27 cellular contexts compared by ENCODE assay signal in genomic region chr18:1619507-1619906, GRCh38.
"Had no signal": no experiment of that assay in that cellular context is flagged by ENCODE, and none has a peak within 500 bp of the region (broad histone marks: within the 10 kb centered on the region; RNA-seq: fewer than 3 reads in every experiment).

No MANE protein-coding gene starts in this region.

- H3K36me3 ChIP-seq: stomach, suprapubic skin, thoracic aorta, thyroid gland, tibial artery, tibial nerve, transverse colon, upper lobe of left lung, upper lobe of right lung, uterus, vagina had no signal

- H3K4me1 ChIP-seq: stomach, suprapubic skin, testis, thyroid gland, tibial artery, tibial nerve, transverse colon, upper lobe of left lung, upper lobe of right lung, uterus, vagina had no signal

- DNase-seq: stimulated activated CD4-positive, alpha-beta T cell treated with anti-CD3 and anti-CD28 coated beads, Interleukin-2, amount 100 ng/mL, for 48 hours; stimulated activated CD4-positive, alpha-beta T cell treated with anti-CD3 and anti-CD28 coated beads, Interleukin-4, amount 100 ng/mL, for 1 hour; stimulated activated CD4-positive, alpha-beta T cell treated with anti-CD3 and anti-CD28 coated beads, Interleukin-4, amount 100 ng/mL, for 24 hours; stimulated activated CD4-positive, alpha-beta T cell treated with anti-CD3 and anti-CD28 coated beads, Interleukin-4, amount 100 ng/mL, for 4 hours; stimulated activated CD8-positive, alpha-beta memory T cell treated with anti-CD3 and anti-CD28 coated beads, Interleukin-4, amount 100 ng/mL, for 48 hours; stimulated activated naive B cell treated with anti-CD40 and anti-IgM and Interleukin-4, amounts not matched to agents 10 μg/mL and 1 μg/mL and 100 μg/mL, for 72 hours; stimulated activated naive CD4-positive, alpha-beta T cell; stimulated activated naive CD4-positive, alpha-beta T cell treated with Interleukin-2 at 50 U/mL for 16 hours; stimulated activated naive CD8-positive, alpha-beta T cell treated with anti-CD3 and anti-CD28 coated beads, Interleukin-15, amount 100 ng/mL, for 72 hours; stimulated activated naive CD8-positive, alpha-beta T cell treated with anti-CD3 and anti-CD28 coated beads, Interleukin-15, Interleukin-2, amounts not matched to agents 100 U/mL and 50 U/mL, for 24 hours; stomach; substantia nigra; testis; thyroid gland; tibial artery; transverse colon; trophoblast cell; upper lobe of left lung; upper lobe of right lung; uterus had no signal

- H3K27ac ChIP-seq: stomach, suprapubic skin, testis, thoracic aorta, thyroid gland, tibial artery, tibial nerve, transverse colon, upper lobe of left lung, upper lobe of right lung, uterus, vagina had no signal

- FAIRE-seq: urothelium cell line had no signal

- H3K4me3 ChIP-seq: stomach, suprapubic skin, testis, thoracic aorta, thyroid gland, tibial artery, tibial nerve, transverse colon, upper lobe of left lung, upper lobe of right lung, uterus, vagina had no signal

- ATAC-seq: stimulated activated effector memory CD8-positive, alpha-beta T cell treated with anti-CD3 and anti-CD28 coated beads, Interleukin-12 subunit alpha, Interleukin-12 subunit beta, amount 100 ng/mL, for 72 hours; stimulated activated memory B cell treated with anti-CD40 and anti-IgM and Interleukin-4, amounts not matched to agents 10 μg/mL and 1 μg/mL and 100 μg/mL, for 72 hours; stimulated activated naive B cell treated with anti-CD40 and anti-IgM and Interleukin-4, amounts not matched to agents 10 μg/mL and 1 μg/mL and 100 μg/mL, for 72 hours; stimulated activated naive CD8-positive, alpha-beta T cell treated with anti-CD3 and anti-CD28 coated beads, Interleukin-15, amount 100 ng/mL, for 72 hours; stimulated activated naive CD8-positive, alpha-beta T cell treated with anti-CD3 and anti-CD28 coated beads, Interleukin-15, Interleukin-2, amounts not matched to agents 100 U/mL and 50 U/mL, for 24 hours; upper lobe of right lung had no signal

- H3K9me3 ChIP-seq: suprapubic skin, testis, thoracic aorta, thyroid gland, tibial artery, tibial nerve, transverse colon, upper lobe of left lung, upper lobe of right lung, uterus, vagina had no signal

- H3K27me3 ChIP-seq: stomach, suprapubic skin, testis, thyroid gland, tibial artery, tibial nerve, transverse colon, upper lobe of left lung, upper lobe of right lung, uterus, vagina had no signal
